In the genomic region with DNA sequence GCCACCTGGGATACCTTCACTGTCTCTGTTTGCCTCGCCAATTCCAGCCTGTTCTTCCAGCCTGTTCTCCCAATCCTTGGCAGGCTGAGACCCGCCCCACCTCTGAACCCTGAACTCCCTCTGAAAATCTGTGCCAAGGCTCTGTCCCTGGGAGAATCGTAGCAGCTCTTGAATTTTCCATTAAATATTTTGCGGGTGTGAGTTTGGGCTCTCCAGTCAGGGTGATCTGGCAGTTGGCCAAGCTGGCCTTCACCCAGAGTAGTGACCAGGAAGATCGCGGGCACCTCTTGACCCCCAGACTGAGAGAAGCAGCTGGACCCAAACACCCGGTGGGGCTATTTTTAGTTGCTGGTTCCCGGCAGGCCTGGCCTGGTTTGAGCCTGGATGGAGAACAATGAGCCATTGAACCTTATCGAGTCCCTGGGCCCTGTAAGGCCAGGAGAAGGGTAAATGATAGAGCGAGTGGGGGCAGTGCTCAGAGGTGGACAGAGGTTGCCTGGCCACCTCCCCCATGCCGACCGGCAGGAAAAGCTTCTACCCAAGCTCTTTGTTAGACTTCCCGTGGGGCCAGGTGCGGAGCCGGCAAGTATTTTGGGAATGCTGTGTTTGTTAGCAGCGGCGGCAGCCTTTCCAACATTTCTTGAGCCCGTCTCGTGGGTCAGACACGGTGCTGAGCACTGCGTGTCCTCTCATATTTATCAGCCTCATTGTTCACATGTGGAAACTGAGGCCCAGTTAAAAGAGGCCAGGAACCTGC, we compare ENCODE assay signal across 1 cellular context.
TF ChIP-seq lines count a peak whose summit lies in the region.

No MANE protein-coding gene starts in this region.

TF ChIP-seq in WTC11, 78 proteins besides CTCF, POLR2A, EP300 and RAD21 (continued from another document):
- TF ChIP-seq, protein P1, sequence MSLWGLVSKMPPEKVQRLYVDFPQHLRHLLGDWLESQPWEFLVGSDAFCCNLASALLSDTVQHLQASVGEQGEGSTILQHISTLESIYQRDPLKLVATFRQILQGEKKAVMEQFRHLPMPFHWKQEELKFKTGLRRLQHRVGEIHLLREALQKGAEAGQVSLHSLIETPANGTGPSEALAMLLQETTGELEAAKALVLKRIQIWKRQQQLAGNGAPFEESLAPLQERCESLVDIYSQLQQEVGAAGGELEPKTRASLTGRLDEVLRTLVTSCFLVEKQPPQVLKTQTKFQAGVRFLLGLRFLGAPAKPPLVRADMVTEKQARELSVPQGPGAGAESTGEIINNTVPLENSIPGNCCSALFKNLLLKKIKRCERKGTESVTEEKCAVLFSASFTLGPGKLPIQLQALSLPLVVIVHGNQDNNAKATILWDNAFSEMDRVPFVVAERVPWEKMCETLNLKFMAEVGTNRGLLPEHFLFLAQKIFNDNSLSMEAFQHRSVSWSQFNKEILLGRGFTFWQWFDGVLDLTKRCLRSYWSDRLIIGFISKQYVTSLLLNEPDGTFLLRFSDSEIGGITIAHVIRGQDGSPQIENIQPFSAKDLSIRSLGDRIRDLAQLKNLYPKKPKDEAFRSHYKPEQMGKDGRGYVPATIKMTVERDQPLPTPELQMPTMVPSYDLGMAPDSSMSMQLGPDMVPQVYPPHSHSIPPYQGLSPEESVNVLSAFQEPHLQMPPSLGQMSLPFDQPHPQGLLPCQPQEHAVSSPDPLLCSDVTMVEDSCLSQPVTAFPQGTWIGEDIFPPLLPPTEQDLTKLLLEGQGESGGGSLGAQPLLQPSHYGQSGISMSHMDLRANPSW (CRISPR knock-in tag; conservative IDR thresholded peaks at IDR 0.05; ENCODE audit: low read depth): no peak
